In genomic region chr11:8593455-8593854, GRCh38 we compare ENCODE assay signal across 7 cellular contexts.
A peak's percentile ranks its signal among the peaks of the same experiment; 100 is the strongest.
DNase-seq lines count a peak whose midpoint lies in the region; ATAC-seq and TF ChIP-seq lines count a peak whose summit lies in the region.

No MANE protein-coding gene starts in this region.

- DNase-seq in brain microvascular endothelial cell = no peak
- DNase-seq in cerebellar cortex (ENCODE audit: low spot score) = no peak
- no peak for DNase-seq in activated effector memory CD4-positive, alpha-beta T cell treated with anti-CD3 and anti-CD28 coated beads, Interleukin-2, amount 50 U/mL, for 16 hours
- no peak for DNase-seq in NCI-H2081 treated with DMSO at 0.1 percent for 48 hours (lab: John Stamatoyannopoulos, UW)

- H3K4me3 ChIP-seq in brain microvascular endothelial cell (ENCODE audit: low read depth, low read length) (peak overlapping the region; percentile 63), mucosa of stomach (ENCODE audit: low read length) (peak overlapping the region; percentile 64)

- H3K36me3 ChIP-seq in brain microvascular endothelial cell (replicated peaks) (no peaks in the 10 kb centered on the region), mucosa of stomach (ENCODE audit: control insufficient read depth, insufficient read depth, low read length) (no peaks in the 10 kb centered on the region)

- ATAC-seq in GM19328 (IDR thresholded peaks at IDR 0.05; ENCODE audit: unreplicated experiment) (peak; percentile 17), HG03095 (IDR thresholded peaks at IDR 0.05; ENCODE audit: unreplicated experiment) (peak; percentile 20)

- peak overlapping the region; percentile 70 for H3K9ac ChIP-seq in mucosa of stomach (ENCODE audit: low read length)

- H3K9me3 ChIP-seq in mucosa of stomach (ENCODE audit: control insufficient read depth, low read length) = no peaks in the 10 kb centered on the region

- in situ Hi-C loops in brain microvascular endothelial cell (cut with HindIII; ENCODE audit: low pct_ligation_motif_present, low sequenced_read_pairs) = no loop called here

- no peak for TF ChIP-seq CTCF in brain microvascular endothelial cell (IDR thresholded peaks at IDR 0.05; ENCODE audit: low read depth, low read length, missing control alignments)

- H3K4me1 ChIP-seq in mucosa of stomach (ENCODE audit: control insufficient read depth, insufficient read depth, low read length) = peaks cover 12% of the 10 kb centered on the region

- H3K27me3 ChIP-seq in brain microvascular endothelial cell (replicated peaks) (no peaks in the 10 kb centered on the region), mucosa of stomach (ENCODE audit: control insufficient read depth, insufficient read depth, low read length) (no peaks in the 10 kb centered on the region)

- no peak overlapping the region for H3K27ac ChIP-seq in brain microvascular endothelial cell
